ENCODE assay signal across 8 cellular contexts in genomic region chr2:240840435-240841060, GRCh38. TPM values are rescaled to one million over a fixed set of nuclear protein-coding genes. Genes with fewer than 3 reads are reported as not detected.
DNase-seq lines count a peak whose midpoint lies in the region; ATAC-seq and TF ChIP-seq lines count a peak whose summit lies in the region.

No MANE protein-coding gene starts in this region.

- H3K36me3 Mint-ChIP-seq in chondrocyte (ENCODE audit: low read depth), result no peaks in the 10 kb centered on the region

- DNase-seq in BE2C (peak; percentile 81), GM13976 (ENCODE audit: low spot score) (peak; percentile 72), NCI-H774 (lab: John Stamatoyannopoulos, UW) (peak; percentile 23), chondrocyte (ENCODE audit: low spot score) (no peak), upper lobe of left lung (peak in 1 of 2 donors; percentile 47)

- H3K27me3 Mint-ChIP-seq in chondrocyte (ENCODE audit: low read depth), result peaks cover 45% of the 10 kb centered on the region

- H3K27me3 ChIP-seq in BE2C, result no peaks in the 10 kb centered on the region
- H3K27me3 ChIP-seq in liver (ENCODE audit: control insufficient read depth in 4 of 4, insufficient read depth in 4 of 4, low read length in 3 of 4), result no peaks in the 10 kb centered on the region
- no peaks in the 10 kb centered on the region for H3K27me3 ChIP-seq in upper lobe of left lung

- H3K4me1 ChIP-seq in BE2C, result peaks cover 5% of the 10 kb centered on the region
- no peaks in the 10 kb centered on the region for H3K4me1 ChIP-seq in liver (ENCODE audit: control insufficient read depth in 4 of 4, insufficient read depth in 4 of 4, low read length in 3 of 4)
- no peaks in the 10 kb centered on the region for H3K4me1 ChIP-seq in upper lobe of left lung

- H3K27ac ChIP-seq in liver (ENCODE audit: low read depth in 1 of 2, low read length in 2 of 2), result no peak overlapping the region
- no peak overlapping the region for H3K27ac ChIP-seq in upper lobe of left lung

- TF ChIP-seq CTCF in BE2C (IDR thresholded peaks at IDR 0.05; ENCODE audit: low read depth, low read length), result peak; percentile 85
- peak; percentile 34 for TF ChIP-seq CTCF in GM13976 (IDR thresholded peaks at IDR 0.05; ENCODE audit: borderline replicate concordance, control extremely low read depth, extremely low read depth, insufficient read depth, missing control alignments)
- TF ChIP-seq CTCF in chondrocyte (IDR thresholded peaks at IDR 0.05), result peak; percentile 84
- TF ChIP-seq CTCF in liver (IDR thresholded peaks at IDR 0.05; ENCODE audit: low read depth, low read length, missing input control), result peak; percentile 73
- TF ChIP-seq CTCF in upper lobe of left lung (IDR thresholded peaks at IDR 0.05), result peak in 4 of 6 experiments; percentile 29 to 66 (median 48)

- H3K4me3 Mint-ChIP-seq in chondrocyte (ENCODE audit: unreplicated experiment), result no peak overlapping the region

- in situ Hi-C loops in GM13976 (cut with MboI; ENCODE audit: low sequenced_read_pairs, unreplicated experiment), result no loop called here

- H3K9me3 ChIP-seq in BE2C (no peaks in the 10 kb centered on the region), liver (ENCODE audit: control insufficient read depth in 4 of 4, low read length in 3 of 4) (no peaks in the 10 kb centered on the region), upper lobe of left lung (no peaks in the 10 kb centered on the region)

- no peak overlapping the region for H3K9ac ChIP-seq in liver (ENCODE audit: low read depth in 1 of 2, low read length in 2 of 2)

- TF ChIP-seq EP300 in upper lobe of left lung (IDR thresholded peaks at IDR 0.05), result no peak

- WGBS in liver, result 53% methylated on average over 9 of the region's 9 CpGs
- 35 to 40% methylated on average over 9 of the region's 9 CpGs for WGBS in upper lobe of left lung, 2 donors

- no peaks in the 10 kb centered on the region for H3K4me1 Mint-ChIP-seq in chondrocyte (ENCODE audit: low read depth)

- peak; percentile 93 to 97 for TF ChIP-seq RAD21 in liver (IDR thresholded peaks at IDR 0.05)

- no peak for TF ChIP-seq POLR2A in upper lobe of left lung (IDR thresholded peaks at IDR 0.05)

- H3K27ac Mint-ChIP-seq in chondrocyte (ENCODE audit: unreplicated experiment), result no peak overlapping the region

- no peak overlapping the region for H3K4me3 ChIP-seq in BE2C (ENCODE audit: low read depth, low read length)
- no peak overlapping the region for H3K4me3 ChIP-seq in liver (ENCODE audit: low read depth in 1 of 3, low read length in 3 of 3)
- no peak overlapping the region for H3K4me3 ChIP-seq in upper lobe of left lung

- ATAC-seq in upper lobe of left lung (ENCODE audit: low FRiP score in 2 of 2) (peak; percentile 55 to 62), GM21737 (IDR thresholded peaks at IDR 0.05; ENCODE audit: unreplicated experiment) (no peak), HG02759 (IDR thresholded peaks at IDR 0.05; ENCODE audit: unreplicated experiment) (no peak)

- H3K9me3 Mint-ChIP-seq in chondrocyte (ENCODE audit: low read depth), result no peaks in the 10 kb centered on the region

- H3K36me3 ChIP-seq in BE2C (no peaks in the 10 kb centered on the region), liver (ENCODE audit: control insufficient read depth in 4 of 4, insufficient read depth in 3 of 4, low read depth in 1 of 4, low read length in 3 of 4) (no peaks in the 10 kb centered on the region), upper lobe of left lung (no peaks in the 10 kb centered on the region)

TF ChIP-seq in liver, 16 proteins besides CTCF, POLR2A, EP300 and RAD21:
- no peak for TF ChIP-seq HNF4A (conservative IDR thresholded peaks at IDR 0.05)
- TF ChIP-seq, protein P1, sequence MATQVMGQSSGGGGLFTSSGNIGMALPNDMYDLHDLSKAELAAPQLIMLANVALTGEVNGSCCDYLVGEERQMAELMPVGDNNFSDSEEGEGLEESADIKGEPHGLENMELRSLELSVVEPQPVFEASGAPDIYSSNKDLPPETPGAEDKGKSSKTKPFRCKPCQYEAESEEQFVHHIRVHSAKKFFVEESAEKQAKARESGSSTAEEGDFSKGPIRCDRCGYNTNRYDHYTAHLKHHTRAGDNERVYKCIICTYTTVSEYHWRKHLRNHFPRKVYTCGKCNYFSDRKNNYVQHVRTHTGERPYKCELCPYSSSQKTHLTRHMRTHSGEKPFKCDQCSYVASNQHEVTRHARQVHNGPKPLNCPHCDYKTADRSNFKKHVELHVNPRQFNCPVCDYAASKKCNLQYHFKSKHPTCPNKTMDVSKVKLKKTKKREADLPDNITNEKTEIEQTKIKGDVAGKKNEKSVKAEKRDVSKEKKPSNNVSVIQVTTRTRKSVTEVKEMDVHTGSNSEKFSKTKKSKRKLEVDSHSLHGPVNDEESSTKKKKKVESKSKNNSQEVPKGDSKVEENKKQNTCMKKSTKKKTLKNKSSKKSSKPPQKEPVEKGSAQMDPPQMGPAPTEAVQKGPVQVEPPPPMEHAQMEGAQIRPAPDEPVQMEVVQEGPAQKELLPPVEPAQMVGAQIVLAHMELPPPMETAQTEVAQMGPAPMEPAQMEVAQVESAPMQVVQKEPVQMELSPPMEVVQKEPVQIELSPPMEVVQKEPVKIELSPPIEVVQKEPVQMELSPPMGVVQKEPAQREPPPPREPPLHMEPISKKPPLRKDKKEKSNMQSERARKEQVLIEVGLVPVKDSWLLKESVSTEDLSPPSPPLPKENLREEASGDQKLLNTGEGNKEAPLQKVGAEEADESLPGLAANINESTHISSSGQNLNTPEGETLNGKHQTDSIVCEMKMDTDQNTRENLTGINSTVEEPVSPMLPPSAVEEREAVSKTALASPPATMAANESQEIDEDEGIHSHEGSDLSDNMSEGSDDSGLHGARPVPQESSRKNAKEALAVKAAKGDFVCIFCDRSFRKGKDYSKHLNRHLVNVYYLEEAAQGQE (IDR thresholded peaks at IDR 0.05), result peak; percentile 96

RNA-seq across cellular contexts. Expression of gene KIF1A, which starts 20.5 kb away (rescaled TPM):
- polyA plus RNA-seq in BE2C (2012; ENCODE audit: insufficient read depth, insufficient read length, low read depth), result 158 TPM
- 15.2 to 63.5 TPM (median 60.0 TPM) in 3 replicates for total RNA-seq in chondrocyte
- total RNA-seq in liver, result under 1 TPM; 0.08 to 0.14 TPM
- under 1 TPM; 0.03 to 0.21 TPM for polyA plus RNA-seq in liver
- 1 to 10 TPM in 1 of 6 donors, under 1 TPM in 3, not detected in 2; 0.15 to 1.2 (median 0.35) TPM for total RNA-seq in upper lobe of left lung

RNA-seq across cellular contexts. Expression of gene AGXT, which starts 28.1 kb away (rescaled TPM):
- polyA plus RNA-seq in BE2C (2012; ENCODE audit: insufficient read depth, insufficient read length, low read depth), result not detected
- total RNA-seq in chondrocyte, result not detected in 3 replicates
- total RNA-seq in liver, result 1,000 to 10,000 TPM in 1 of 2 donors, 100 to 1,000 TPM in 1; 254 to 1,548 TPM
- 1,000 to 10,000 TPM; 1,307 to 1,572 TPM for polyA plus RNA-seq in liver
- under 1 TPM in 3 of 6 donors, not detected in 3; 0.30 to 0.46 (median 0.44) TPM for total RNA-seq in upper lobe of left lung

RNA-seq across cellular contexts. Expression of gene MAB21L4, which starts 55.4 kb away (rescaled TPM):
- not detected for polyA plus RNA-seq in BE2C (2012; ENCODE audit: insufficient read depth, insufficient read length, low read depth)
- total RNA-seq in chondrocyte (not detected in 3 replicates), liver (under 1 TPM; 0.59 to 0.65 TPM), upper lobe of left lung (100 to 1,000 TPM in 1 of 6 donors, 10 to 100 TPM in 5; 11.5 to 117 (median 29.0) TPM)
- polyA plus RNA-seq in liver, result 1 to 10 TPM; 1.6 to 8.8 TPM

Comparison
In these comparisons a context has a peak if more than half of its experiments do, and no peak if none do; other contexts are left out.
1. CTCF ChIP-seq: peak in every context shown above with its lines; median percentile 85 in BE2C; 84 in chondrocyte; 73 in liver; 48 in upper lobe of left lung; 34 in GM13976.
2. ATAC-seq: peak in upper lobe of left lung (2 of 2); none in GM21737 (single experiment) and HG02759 (single experiment).
3. RNA of gene AGXT, which starts 28.1 kb away (total RNA-seq): 254 to 1,548 TPM in liver; 0.30 to 0.46 TPM in upper lobe of left lung and not detected in chondrocyte; every median in the first group is over 100 times any median in the second.
4. RNA of gene MAB21L4, which starts 55.4 kb away (total RNA-seq): 11.5 to 117 TPM in upper lobe of left lung; 0.59 to 0.65 TPM in liver and not detected in chondrocyte; every median in the first group is over 4 times any median in the second.